18 cellular contexts compared by ENCODE assay signal in the genomic region with DNA sequence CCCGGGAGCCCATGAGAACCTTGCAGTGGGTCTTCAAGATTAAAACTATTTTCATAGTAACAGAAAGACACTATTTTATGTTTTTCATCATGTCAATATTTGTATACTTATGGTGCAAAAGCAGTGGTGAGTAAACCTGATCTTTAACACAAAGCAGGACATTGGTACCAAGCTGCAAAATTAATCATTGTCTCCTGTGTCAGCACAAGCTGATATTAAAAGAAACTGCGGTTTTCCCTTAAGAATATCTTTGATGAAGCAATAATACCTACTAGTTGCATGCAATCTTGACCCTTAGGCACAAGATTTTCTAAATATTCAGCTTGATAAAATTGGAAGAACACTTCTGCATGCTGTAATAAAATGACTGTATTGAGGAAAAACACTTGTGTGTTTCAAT.
"Had no signal": no experiment of that assay in that cellular context is flagged by ENCODE, and none has a peak within 500 bp of the region (broad histone marks: within the 10 kb centered on the region; RNA-seq: fewer than 3 reads in every experiment).

No MANE protein-coding gene starts in this region.

- H3K9ac ChIP-seq: parathyroid adenoma had no signal

- H3K4me3 ChIP-seq: esophagus squamous epithelium, gastrocnemius medialis, heart right ventricle, tibial nerve, vagina had no signal

- H3K27ac ChIP-seq: esophagus squamous epithelium, gastrocnemius medialis, heart right ventricle, parathyroid adenoma, tibial nerve, vagina had no signal

- H3K27me3 ChIP-seq: esophagus squamous epithelium, gastrocnemius medialis, heart right ventricle, tibial nerve, vagina had no signal

- DNase-seq: activated CD4-positive, alpha-beta T cell treated with anti-CD3 and anti-CD28 coated beads, Interleukin-2, amount 50 U/mL, for 1 hour; activated CD8-positive, alpha-beta memory T cell treated with anti-CD3 and anti-CD28 coated beads for 24 hours; activated gamma-delta T cell treated with Interleukin-2 at 50 U/mL for 16 hours; effector CD8-positive, alpha-beta T cell; esophagus squamous epithelium; gastrocnemius medialis; heart right ventricle; left colon; mammary epithelial cell; naive B cell; stimulated activated CD4-positive, alpha-beta T cell treated with anti-CD3 and anti-CD28 coated beads, Interleukin-15, amount 100 ng/mL, for 24 hours; stimulated activated CD4-positive, alpha-beta T cell treated with anti-CD3 and anti-CD28 coated beads, Interleukin-4, amount 100 ng/mL, for 1 hour; stimulated activated naive B cell treated with anti-CD40 and anti-IgM and Interleukin-4, amounts not matched to agents 10 μg/mL and 1 μg/mL and 100 μg/mL, for 72 hours; substantia nigra had no signal

- H3K79me2 ChIP-seq: parathyroid adenoma had no signal

- H3K4me1 ChIP-seq: esophagus squamous epithelium, gastrocnemius medialis, heart right ventricle, parathyroid adenoma, tibial nerve, vagina had no signal

- H2AFZ ChIP-seq: parathyroid adenoma had no signal

- FAIRE-seq: endothelial cell of umbilical vein had no signal

- ATAC-seq: gastrocnemius medialis; heart right ventricle; left colon; stimulated activated naive B cell treated with anti-CD40 and anti-IgM and Interleukin-4, amounts not matched to agents 10 μg/mL and 1 μg/mL and 100 μg/mL, for 72 hours had no signal

- H3K9me3 ChIP-seq: esophagus squamous epithelium, gastrocnemius medialis, heart right ventricle, tibial nerve, vagina had no signal

- H3K36me3 ChIP-seq: esophagus squamous epithelium, gastrocnemius medialis, heart right ventricle, tibial nerve, vagina had no signal
